9 cellular contexts compared by ENCODE assay signal in genomic region chr6:150053450-150053849, GRCh38. TPM values are rescaled to one million over a fixed set of nuclear protein-coding genes. Genes with fewer than 3 reads are reported as not detected.
"Had no signal": no experiment of that assay in that cellular context is flagged by ENCODE, and none has a peak within 500 bp of the region (broad histone marks: within the 10 kb centered on the region; RNA-seq: fewer than 3 reads in every experiment).

No MANE protein-coding gene starts in this region.

- H3K27ac ChIP-seq: GM23248, HL-60 had no signal

- H2AFZ ChIP-seq: GM23248 had no signal

- H3K4me3 Mint-ChIP-seq: HFFc6 had no signal

- H3K4me3 ChIP-seq: GM23248, HAP-1 had no signal

- H3K36me3 ChIP-seq: HAP-1 had no signal

- H3K4me1 ChIP-seq: HAP-1 had no signal

- H3K9me3 ChIP-seq: HAP-1 had no signal

- H3K27ac Mint-ChIP-seq: HFFc6 had no signal

- H3K9ac ChIP-seq: GM23248 had no signal

- DNase-seq: GM23248, GOT3, H7, HFFc6, IMR-90 had no signal

- H3K9me3 Mint-ChIP-seq: HFFc6 had no signal

RNA-seq across cellular contexts. Expression of gene RAET1L, which starts 28.1 kb away (rescaled TPM):
- total RNA-seq: GM23248, H4, H7, HFFc6, HT1080, IMR-90 had no signal
